In genomic region chr2:9793918-9794717, GRCh38 we compare ENCODE assay signal across 13 cellular contexts.
"Had no signal": no experiment of that assay in that cellular context is flagged by ENCODE, and none has a peak within 500 bp of the region (broad histone marks: within the 10 kb centered on the region; RNA-seq: fewer than 3 reads in every experiment).

No MANE protein-coding gene starts in this region.

- H3K9me3 ChIP-seq: esophagus muscularis mucosa, pancreas, SK-N-SH, thyroid gland had no signal

- H3K36me3 ChIP-seq: cardiac muscle cell, esophagus muscularis mucosa, neural progenitor cell, pancreas, thyroid gland had no signal

- H3K4me1 ChIP-seq: neural progenitor cell, pancreas, thyroid gland had no signal

- DNase-seq: activated B cell treated with CpG ODN at 0.5 μM for 24 hours; activated CD4-positive, alpha-beta T cell treated with anti-CD3 and anti-CD28 coated beads, Interleukin-2, amount 50 U/mL, for 1 hour; activated CD8-positive, alpha-beta memory T cell treated with anti-CD3 and anti-CD28 coated beads for 24 hours; activated naive CD4-positive, alpha-beta T cell treated with anti-CD3 and anti-CD28 coated beads for 36 hours; hypothalamus; SK-N-SH; stimulated activated naive B cell treated with anti-CD40 and anti-IgM and Interleukin-4, amounts not matched to agents 10 μg/mL and 1 μg/mL and 100 μg/mL, for 72 hours; T-helper 1 cell; thyroid gland had no signal

- H3K27me3 ChIP-seq: cardiac muscle cell, esophagus muscularis mucosa, neural progenitor cell, pancreas, thyroid gland had no signal

- H3K4me3 ChIP-seq: cardiac muscle cell, esophagus muscularis mucosa, neural progenitor cell, pancreas, thyroid gland had no signal

- ATAC-seq: pancreas; stimulated activated naive B cell treated with anti-CD40 and anti-IgM and Interleukin-4, amounts not matched to agents 10 μg/mL and 1 μg/mL and 100 μg/mL, for 72 hours had no signal

- H3K27ac ChIP-seq: cardiac muscle cell, esophagus muscularis mucosa, neural progenitor cell, pancreas, thyroid gland had no signal
